In genomic region chrY:19567051-19567901, GRCh38 we compare ENCODE assay signal across 9 cellular contexts.
DNase-seq lines count a peak whose midpoint lies in the region; ATAC-seq and TF ChIP-seq lines count a peak whose summit lies in the region.
"Had no signal": no experiment of that assay in that cellular context is flagged by ENCODE, and none has a peak within 500 bp of the region (broad histone marks: within the 10 kb centered on the region; RNA-seq: fewer than 3 reads in every experiment).

No MANE protein-coding gene starts in this region.

- H3K9me2 ChIP-seq in hepatocyte (replicated peaks; ENCODE audit: insufficient read depth): no peaks in the 10 kb centered on the region

- H3K4me1 ChIP-seq in thymus (ENCODE audit: control insufficient read depth, insufficient read depth, low read length): peaks cover 4% of the 10 kb centered on the region
- H3K4me1 ChIP-seq in hepatocyte (ENCODE audit: insufficient read depth): no peaks in the 10 kb centered on the region

- no peaks in the 10 kb centered on the region for H3K27me3 Mint-ChIP-seq in memory B cell

- H3K27ac ChIP-seq in thymus (ENCODE audit: low read depth): peak overlapping the region; percentile 97
- no peak overlapping the region for H3K27ac ChIP-seq in hepatocyte
- H3K27ac ChIP-seq: C4-2B had no signal

- H3K9me3 Mint-ChIP-seq in memory B cell: no peaks in the 10 kb centered on the region

- no peaks in the 10 kb centered on the region for H3K27me3 ChIP-seq in thymus (ENCODE audit: control insufficient read depth, insufficient read depth)
- no peaks in the 10 kb centered on the region for H3K27me3 ChIP-seq in hepatocyte

- peak overlapping the region; percentile 98 for H3K27ac Mint-ChIP-seq in memory B cell

- H2AFZ ChIP-seq in hepatocyte: no peak overlapping the region

- H4K20me1 ChIP-seq in hepatocyte (ENCODE audit: insufficient read depth, poor library complexity, severe bottlenecking): no peaks in the 10 kb centered on the region

- H3K36me3 ChIP-seq in thymus (ENCODE audit: control insufficient read depth, insufficient read depth): no peaks in the 10 kb centered on the region
- no peaks in the 10 kb centered on the region for H3K36me3 ChIP-seq in hepatocyte (replicated peaks; ENCODE audit: insufficient read depth, low read depth)

- peaks cover 17% of the 10 kb centered on the region for H3K4me1 Mint-ChIP-seq in memory B cell

- peaks cover 7% of the 10 kb centered on the region for H3K36me3 Mint-ChIP-seq in memory B cell

- no peaks in the 10 kb centered on the region for H3K79me2 ChIP-seq in hepatocyte

- H3K4me2 ChIP-seq in hepatocyte: no peak overlapping the region

- peak; percentile 81 for ATAC-seq in memory B cell (ENCODE audit: low read depth)
- ATAC-seq in SK-N-SH treated with all-trans-retinoic acid at 6 μM for 48 hours: no peak

- peak overlapping the region; percentile 99 for H3K4me3 Mint-ChIP-seq in memory B cell

- DNase-seq in activated T-cell treated with anti-CD3 and anti-CD28 coated beads for 4 hours: peak; percentile 65
- no peak for DNase-seq in activated T-cell treated with anti-CD3 and anti-CD28 coated beads, Interleukin-2, amount 50 U/mL, for 1 hour
- DNase-seq in NCI-H460 (ENCODE audit: extremely low read depth, low read depth): peak; percentile 95
- peak; percentile 96 for DNase-seq in amniotic epithelial cell (ENCODE audit: low read depth)
- peak in 1 of 2 donors; percentile 72 for DNase-seq in memory B cell (ENCODE audit: low spot score in 2 of 2)
- DNase-seq in hepatocyte (ENCODE audit: low spot score): no peak

- peak overlapping the region; percentile 68 for H3K4me3 ChIP-seq in thymus (ENCODE audit: low read length)
- no peak overlapping the region for H3K4me3 ChIP-seq in hepatocyte

- WGBS in thymus: under 1% methylated on average over 52 of the region's 52 CpGs
- no CpG with 5 or more reads among the region's 52 CpGs for WGBS in hepatocyte (ENCODE audit: low lambda C conversion rate, missing lambda C conversion rate)

- no peak for TF ChIP-seq CTCF in hepatocyte (IDR thresholded peaks at IDR 0.05; ENCODE audit: poor library complexity)

- H3K9me3 ChIP-seq in thymus (ENCODE audit: control insufficient read depth) (no peaks in the 10 kb centered on the region), hepatocyte (ENCODE audit: low read depth) (no peaks in the 10 kb centered on the region)

TF ChIP-seq in SK-N-SH treated with all-trans-retinoic acid at 6 μM for 48 hours, 23 proteins besides CTCF, POLR2A, EP300 and RAD21:
- TF ChIP-seq ESRRG (CRISPR knock-in tag; IDR thresholded peaks at IDR 0.05) (no peak), ZFP30 (CRISPR knock-in tag; IDR thresholded peaks at IDR 0.05) (no peak), ARNTL (CRISPR knock-in tag; IDR thresholded peaks at IDR 0.05; ENCODE audit: borderline replicate concordance, low read depth) (no peak), ZNF70 (CRISPR knock-in tag; IDR thresholded peaks at IDR 0.05) (no peak), ZFP3 (CRISPR knock-in tag; IDR thresholded peaks at IDR 0.05) (no peak), GLIS3 (CRISPR knock-in tag; IDR thresholded peaks at IDR 0.05) (no peak), TOX (CRISPR knock-in tag; IDR thresholded peaks at IDR 0.05; ENCODE audit: borderline replicate concordance) (no peak), RARB (CRISPR knock-in tag; IDR thresholded peaks at IDR 0.05) (no peak), PPARA (CRISPR knock-in tag; IDR thresholded peaks at IDR 0.05; ENCODE audit: borderline replicate concordance) (no peak), CSDC2 (CRISPR knock-in tag; IDR thresholded peaks at IDR 0.05) (no peak), ZNF8 (CRISPR knock-in tag; IDR thresholded peaks at IDR 0.05) (no peak), OSR1 (CRISPR knock-in tag; IDR thresholded peaks at IDR 0.05) (no peak), TCF4 (CRISPR knock-in tag; IDR thresholded peaks at IDR 0.05; ENCODE audit: borderline replicate concordance) (no peak), BACH2 (CRISPR knock-in tag; IDR thresholded peaks at IDR 0.05; ENCODE audit: borderline replicate concordance) (no peak), CSRNP3 (CRISPR knock-in tag; IDR thresholded peaks at IDR 0.05) (no peak), CREB5 (CRISPR knock-in tag; IDR thresholded peaks at IDR 0.05; ENCODE audit: low read depth) (no peak), ISL1 (CRISPR knock-in tag; IDR thresholded peaks at IDR 0.05) (no peak), TSHZ2 (CRISPR knock-in tag; IDR thresholded peaks at IDR 0.05) (no peak), SNAI2 (CRISPR knock-in tag; IDR thresholded peaks at IDR 0.05) (no peak)

Comparison
In these comparisons a context has a peak if more than half of its experiments do, and no peak if none do; other contexts are left out.
1. DNase-seq: peak in activated T-cell treated with anti-CD3 and anti-CD28 coated beads for 4 hours (single experiment), NCI-H460 (single experiment) and amniotic epithelial cell (single experiment); none in activated T-cell treated with anti-CD3 and anti-CD28 coated beads, Interleukin-2, amount 50 U/mL, for 1 hour (single experiment) and hepatocyte (single experiment).